Comparison of ENCODE assay signal across 8 cellular contexts in the genomic region with DNA sequence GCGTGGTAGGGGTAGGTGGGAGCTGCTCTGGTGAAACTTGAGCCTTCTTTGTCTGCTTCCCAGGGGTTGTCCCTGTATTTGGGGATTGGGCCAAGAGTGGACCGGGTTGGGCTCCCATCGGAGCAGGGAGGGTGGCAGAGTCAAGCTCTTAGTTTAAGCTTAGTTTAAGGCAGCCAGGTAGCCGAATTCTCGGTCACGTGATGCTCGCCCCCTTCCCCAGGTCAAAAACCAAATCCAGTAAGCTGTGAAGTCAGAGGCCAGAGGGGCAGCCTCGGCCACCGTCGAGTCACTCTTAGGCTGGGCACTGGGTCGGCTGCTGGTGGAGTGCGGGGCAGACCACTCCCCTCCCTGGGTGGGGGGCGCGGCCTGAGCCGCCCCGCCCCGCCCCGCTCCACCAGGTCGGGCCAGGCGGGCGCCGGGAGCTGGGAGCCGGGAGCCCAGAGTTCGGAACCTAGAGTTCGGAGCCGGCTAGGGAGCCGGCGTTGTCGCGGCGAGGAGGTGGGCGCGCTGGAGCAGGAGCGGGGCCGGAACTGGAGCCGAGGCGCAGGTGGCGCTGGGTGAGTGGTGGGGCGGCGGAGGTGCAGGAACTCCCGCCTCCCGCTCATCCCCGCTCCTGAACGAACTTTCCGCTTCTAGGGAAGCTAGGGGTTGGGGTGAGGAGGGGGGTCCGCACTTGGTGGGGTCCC.
DNase-seq lines count a peak whose midpoint lies in the region; ATAC-seq, FAIRE-seq and TF ChIP-seq lines count a peak whose summit lies in the region.

No MANE protein-coding gene starts in this region.

- H3K27me3 ChIP-seq in BLaER1 treated with 17β-estradiol and CSF1 and Interleukin-3, amounts not matched to agents 10 nM and 100 nM: no peaks in the 10 kb centered on the region
- H3K27me3 ChIP-seq in NT2/D1 (ENCODE audit: insufficient read depth, insufficient read length): no peaks in the 10 kb centered on the region

- H3K9ac ChIP-seq in BLaER1 treated with 17β-estradiol and CSF1 and Interleukin-3, amounts not matched to agents 10 nM and 100 nM: peak overlapping the region; percentile 92 to 99 (median 97)
- peak overlapping the region; percentile 91 for H3K9ac ChIP-seq in NT2/D1 (ENCODE audit: insufficient read length, low read depth)

- peak; percentile 25 for ATAC-seq in GM21390 (IDR thresholded peaks at IDR 0.05; ENCODE audit: unreplicated experiment)
- peak; percentile 15 for ATAC-seq in activated naive CD8-positive, alpha-beta T cell treated with anti-CD3 and anti-CD28 coated beads, Interleukin-2, amount 50 U/mL, for 24 hours

- peak overlapping the region; percentile 89 to 99 (median 97) for H3K4me2 ChIP-seq in BLaER1 treated with 17β-estradiol and CSF1 and Interleukin-3, amounts not matched to agents 10 nM and 100 nM

- H3K9me3 ChIP-seq in BLaER1 treated with 17β-estradiol and CSF1 and Interleukin-3, amounts not matched to agents 10 nM and 100 nM (replicated peaks in 1 of 11): no peaks in the 10 kb centered on the region
- no peaks in the 10 kb centered on the region for H3K9me3 ChIP-seq in NT2/D1 (ENCODE audit: insufficient read depth, low read length)

- DNase-seq in NT2/D1 (ENCODE audit: low read depth, low spot score) (no peak), H54 (ENCODE audit: insufficient read length, low spot score) (no peak), NCI-H2029 treated with DMSO at 0.1 percent for 48 hours (lab: John Stamatoyannopoulos, UW) (no peak)
- DNase-seq in activated naive CD8-positive, alpha-beta T cell treated with anti-CD3 and anti-CD28 coated beads, Interleukin-2, amount 50 U/mL, for 24 hours: peak; percentile 55

- H3K9me3 Mint-ChIP-seq in activated naive CD8-positive, alpha-beta T cell treated with anti-CD3 and anti-CD28 coated beads, Interleukin-2, amount 50 U/mL, for 24 hours: no peaks in the 10 kb centered on the region

- H3K27me3 Mint-ChIP-seq in activated naive CD8-positive, alpha-beta T cell treated with anti-CD3 and anti-CD28 coated beads, Interleukin-2, amount 50 U/mL, for 24 hours: no peaks in the 10 kb centered on the region

- no peak for FAIRE-seq in H54 (lab: Jason Lieb, UNC)

- H3K36me3 ChIP-seq in BLaER1 treated with 17β-estradiol and CSF1 and Interleukin-3, amounts not matched to agents 10 nM and 100 nM: peaks cover 14 to 38% (median 32%) of the 10 kb centered on the region in 11 experiments
- peaks cover 32% of the 10 kb centered on the region for H3K36me3 ChIP-seq in NT2/D1 (ENCODE audit: insufficient read depth, insufficient read length, low read length)

- H4K20me1 ChIP-seq in BLaER1 treated with 17β-estradiol and CSF1 and Interleukin-3, amounts not matched to agents 10 nM and 100 nM: peaks cover 4 to 35% (median 18%) of the 10 kb centered on the region in 11 experiments; a peak in 21 of 22 replicates

- peak overlapping the region; percentile 92 to 98 (median 97); a peak in 21 of 22 replicates for H3K27ac ChIP-seq in BLaER1 treated with 17β-estradiol and CSF1 and Interleukin-3, amounts not matched to agents 10 nM and 100 nM
- peak overlapping the region; percentile 39 to 100 (median 98) for H3K27ac ChIP-seq in skin epidermis

- H3K4me1 Mint-ChIP-seq in activated naive CD8-positive, alpha-beta T cell treated with anti-CD3 and anti-CD28 coated beads, Interleukin-2, amount 50 U/mL, for 24 hours: peaks cover 26% of the 10 kb centered on the region

- peak overlapping the region; percentile 82 to 93 (median 90) for H3K4me3 ChIP-seq in BLaER1 treated with 17β-estradiol and CSF1 and Interleukin-3, amounts not matched to agents 10 nM and 100 nM
- H3K4me3 ChIP-seq in NT2/D1 (ENCODE audit: insufficient read length, low read depth) (peak overlapping the region; percentile 66), iPS-11a (ENCODE audit: low read depth, low read length) (peak overlapping the region; percentile 74), skin epidermis (peak overlapping the region; percentile 66 to 92 (median 83))

- peak overlapping the region; percentile 86 for H3K4me3 Mint-ChIP-seq in activated naive CD8-positive, alpha-beta T cell treated with anti-CD3 and anti-CD28 coated beads, Interleukin-2, amount 50 U/mL, for 24 hours

- peaks cover 18% of the 10 kb centered on the region for H3K36me3 Mint-ChIP-seq in activated naive CD8-positive, alpha-beta T cell treated with anti-CD3 and anti-CD28 coated beads, Interleukin-2, amount 50 U/mL, for 24 hours (ENCODE audit: low read depth)

- H3K27ac Mint-ChIP-seq in activated naive CD8-positive, alpha-beta T cell treated with anti-CD3 and anti-CD28 coated beads, Interleukin-2, amount 50 U/mL, for 24 hours: peak overlapping the region; percentile 94

- no peak for TF ChIP-seq POLR2A in H54 (IDR thresholded peaks at IDR 0.05; ENCODE audit: low read depth, low read length)

- H3K4me1 ChIP-seq in BLaER1 treated with 17β-estradiol and CSF1 and Interleukin-3, amounts not matched to agents 10 nM and 100 nM: peaks cover 22 to 51% (median 41%) of the 10 kb centered on the region in 10 experiments
- peaks cover 12% of the 10 kb centered on the region for H3K4me1 ChIP-seq in NT2/D1 (ENCODE audit: insufficient read depth, insufficient read length)
